Comparison of ENCODE assay signal across 25 cellular contexts in genomic region chr4:40314951-40315350, GRCh38. TPM values are rescaled to one million over a fixed set of nuclear protein-coding genes. Genes with fewer than 3 reads are reported as not detected.
DNase-seq lines count a peak whose midpoint lies in the region; ATAC-seq and TF ChIP-seq lines count a peak whose summit lies in the region.
"Had no signal": no experiment of that assay in that cellular context is flagged by ENCODE, and none has a peak within 500 bp of the region (broad histone marks: within the 10 kb centered on the region; RNA-seq: fewer than 3 reads in every experiment).

No MANE protein-coding gene starts in this region.

- no peaks in the 10 kb centered on the region for H3K36me3 Mint-ChIP-seq in WTC11
- no peaks in the 10 kb centered on the region for H3K36me3 Mint-ChIP-seq in stimulated activated naive B cell treated with anti-CD40 and anti-IgM and Interleukin-4, amounts not matched to agents 10 μg/mL and 1 μg/mL and 100 μg/mL, for 72 hours
- H3K36me3 Mint-ChIP-seq: activated naive CD4-positive, alpha-beta T cell treated with anti-CD3 and anti-CD28 coated beads, Interleukin-2, amount 50 U/mL, for 72 hours had no signal

- no peaks in the 10 kb centered on the region for H3K36me3 ChIP-seq in A673 (ENCODE audit: insufficient read depth, low read length, poor library complexity, severe bottlenecking)
- H3K36me3 ChIP-seq: left lung had no signal

- DNase-seq in A673 (ENCODE audit: low spot score) (no peak), HS-5 (ENCODE audit: low read depth) (peak; percentile 41), WTC11 (ENCODE audit: low spot score) (no peak), left colon (no peak), DMS153 treated with DMSO at 0.1 percent for 48 hours (lab: John Stamatoyannopoulos, UW; ENCODE audit: unreplicated experiment) (no peak), NCI-H1694 treated with DMSO at 0.1 percent for 48 hours (lab: John Stamatoyannopoulos, UW) (no peak)
- DNase-seq in stimulated activated naive B cell treated with anti-CD40 and anti-IgM and Interleukin-4, amounts not matched to agents 10 μg/mL and 1 μg/mL and 100 μg/mL, for 72 hours, result no peak
- DNase-seq: ACHN; activated CD4-positive, alpha-beta T cell treated with anti-CD3 and anti-CD28 coated beads for 1 hour; effector CD4-positive, alpha-beta T cell; GF-D8; head of caudate nucleus; Kasumi-1; left lung; NCI-H1092 treated with DMSO at 0.1 percent for 48 hours; NCI-H2107; NCI-H510A had no signal

- H3K9me3 Mint-ChIP-seq in WTC11, result no peaks in the 10 kb centered on the region
- no peaks in the 10 kb centered on the region for H3K9me3 Mint-ChIP-seq in stimulated activated naive B cell treated with anti-CD40 and anti-IgM and Interleukin-4, amounts not matched to agents 10 μg/mL and 1 μg/mL and 100 μg/mL, for 72 hours
- H3K9me3 Mint-ChIP-seq: activated naive CD4-positive, alpha-beta T cell treated with anti-CD3 and anti-CD28 coated beads, Interleukin-2, amount 50 U/mL, for 72 hours had no signal

- H3K27me3 Mint-ChIP-seq in WTC11 (ENCODE audit: low read depth), result no peaks in the 10 kb centered on the region
- no peaks in the 10 kb centered on the region for H3K27me3 Mint-ChIP-seq in stimulated activated naive B cell treated with anti-CD40 and anti-IgM and Interleukin-4, amounts not matched to agents 10 μg/mL and 1 μg/mL and 100 μg/mL, for 72 hours

- no peak overlapping the region for H3K4me3 Mint-ChIP-seq in WTC11
- H3K4me3 Mint-ChIP-seq in stimulated activated naive B cell treated with anti-CD40 and anti-IgM and Interleukin-4, amounts not matched to agents 10 μg/mL and 1 μg/mL and 100 μg/mL, for 72 hours, result no peak overlapping the region

- intact Hi-C loops in A673 (cut with micrococcal nuclease; ENCODE audit: unreplicated experiment), result loop anchor here (10.0 kb wide), 1 partner anchor 320 kb away; no protein-coding TSS in a partner anchor
- intact Hi-C loops in left colon (cut with DNase I, micrococcal nuclease), result loop anchor here in 1 of 2 donors (5.0 kb wide), 1 partner anchor 258 kb away; the partner anchor contains the start of gene N4BP2

- H3K27me3 ChIP-seq in A673 (replicated peaks; ENCODE audit: insufficient read depth, low read depth, low read length, poor library complexity), result no peaks in the 10 kb centered on the region
- H3K27me3 ChIP-seq: left lung had no signal

- peaks cover 22% of the 10 kb centered on the region for H3K4me1 ChIP-seq in A673 (ENCODE audit: insufficient read depth, low read length, poor library complexity, severe bottlenecking)

- H3K9me3 ChIP-seq in A673 (ENCODE audit: low read depth, low read length, poor library complexity, severe bottlenecking), result no peaks in the 10 kb centered on the region
- H3K9me3 ChIP-seq: left lung had no signal

- ATAC-seq in WTC11 (no peak), left colon (peak; percentile 67), GM19463 (IDR thresholded peaks at IDR 0.05; ENCODE audit: unreplicated experiment) (no peak)
- ATAC-seq in stimulated activated naive B cell treated with anti-CD40 and anti-IgM and Interleukin-4, amounts not matched to agents 10 μg/mL and 1 μg/mL and 100 μg/mL, for 72 hours (replicated peaks), result no peak
- ATAC-seq: activated naive CD4-positive, alpha-beta T cell treated with anti-CD3 and anti-CD28 coated beads, Interleukin-2, amount 50 U/mL, for 72 hours; esophagus mucosa; left lung had no signal

- CTCF ChIA-PET in A673 (lab: Charles Lee), result no interaction called here
- CTCF ChIA-PET in WTC11 (lab: Charles Lee), result no interaction called here

- no peak overlapping the region for H3K4me3 ChIP-seq in A673 (ENCODE audit: low read depth, low read length, poor library complexity, severe bottlenecking)
- H3K4me3 ChIP-seq: left lung had no signal

- peaks cover 34% of the 10 kb centered on the region for H3K4me1 Mint-ChIP-seq in WTC11
- H3K4me1 Mint-ChIP-seq in stimulated activated naive B cell treated with anti-CD40 and anti-IgM and Interleukin-4, amounts not matched to agents 10 μg/mL and 1 μg/mL and 100 μg/mL, for 72 hours, result peaks cover 25 to 34% of the 10 kb centered on the region in 2 donors

- peak overlapping the region; percentile 94 for H3K27ac ChIP-seq in A673 (ENCODE audit: low read depth, low read length, poor library complexity, severe bottlenecking)
- H3K27ac ChIP-seq: C4-2B had no signal

- no peak for TF ChIP-seq CTCF in A673 (conservative IDR thresholded peaks at IDR 0.05; ENCODE audit: low read depth, low read length)
- TF ChIP-seq CTCF in WTC11 (IDR thresholded peaks at IDR 0.05), result no peak

- POLR2A ChIA-PET in A673 (lab: Charles Lee; ENCODE audit: low non-redundant PET), result no interaction called here
- POLR2A ChIA-PET in WTC11 (lab: Charles Lee), result no interaction called here

- no TSS peak for BruUV-seq in A673 (replicated peaks; lab: Mats Ljungman, UMichigan)

- H3K27ac Mint-ChIP-seq in WTC11, result no peak overlapping the region
- H3K27ac Mint-ChIP-seq in stimulated activated naive B cell treated with anti-CD40 and anti-IgM and Interleukin-4, amounts not matched to agents 10 μg/mL and 1 μg/mL and 100 μg/mL, for 72 hours, result no peak overlapping the region

TF ChIP-seq in WTC11, 78 proteins besides CTCF, POLR2A, EP300 and RAD21:
- peak; percentile 71 for TF ChIP-seq HMGA2 (CRISPR knock-in tag; IDR thresholded peaks at IDR 0.05)
- TF ChIP-seq, protein P1, sequence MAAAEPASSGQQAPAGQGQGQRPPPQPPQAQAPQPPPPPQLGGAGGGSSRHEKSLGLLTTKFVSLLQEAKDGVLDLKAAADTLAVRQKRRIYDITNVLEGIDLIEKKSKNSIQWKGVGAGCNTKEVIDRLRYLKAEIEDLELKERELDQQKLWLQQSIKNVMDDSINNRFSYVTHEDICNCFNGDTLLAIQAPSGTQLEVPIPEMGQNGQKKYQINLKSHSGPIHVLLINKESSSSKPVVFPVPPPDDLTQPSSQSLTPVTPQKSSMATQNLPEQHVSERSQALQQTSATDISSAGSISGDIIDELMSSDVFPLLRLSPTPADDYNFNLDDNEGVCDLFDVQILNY (CRISPR knock-in tag; IDR thresholded peaks at IDR 0.05), result no peak
- TF ChIP-seq, protein P2, sequence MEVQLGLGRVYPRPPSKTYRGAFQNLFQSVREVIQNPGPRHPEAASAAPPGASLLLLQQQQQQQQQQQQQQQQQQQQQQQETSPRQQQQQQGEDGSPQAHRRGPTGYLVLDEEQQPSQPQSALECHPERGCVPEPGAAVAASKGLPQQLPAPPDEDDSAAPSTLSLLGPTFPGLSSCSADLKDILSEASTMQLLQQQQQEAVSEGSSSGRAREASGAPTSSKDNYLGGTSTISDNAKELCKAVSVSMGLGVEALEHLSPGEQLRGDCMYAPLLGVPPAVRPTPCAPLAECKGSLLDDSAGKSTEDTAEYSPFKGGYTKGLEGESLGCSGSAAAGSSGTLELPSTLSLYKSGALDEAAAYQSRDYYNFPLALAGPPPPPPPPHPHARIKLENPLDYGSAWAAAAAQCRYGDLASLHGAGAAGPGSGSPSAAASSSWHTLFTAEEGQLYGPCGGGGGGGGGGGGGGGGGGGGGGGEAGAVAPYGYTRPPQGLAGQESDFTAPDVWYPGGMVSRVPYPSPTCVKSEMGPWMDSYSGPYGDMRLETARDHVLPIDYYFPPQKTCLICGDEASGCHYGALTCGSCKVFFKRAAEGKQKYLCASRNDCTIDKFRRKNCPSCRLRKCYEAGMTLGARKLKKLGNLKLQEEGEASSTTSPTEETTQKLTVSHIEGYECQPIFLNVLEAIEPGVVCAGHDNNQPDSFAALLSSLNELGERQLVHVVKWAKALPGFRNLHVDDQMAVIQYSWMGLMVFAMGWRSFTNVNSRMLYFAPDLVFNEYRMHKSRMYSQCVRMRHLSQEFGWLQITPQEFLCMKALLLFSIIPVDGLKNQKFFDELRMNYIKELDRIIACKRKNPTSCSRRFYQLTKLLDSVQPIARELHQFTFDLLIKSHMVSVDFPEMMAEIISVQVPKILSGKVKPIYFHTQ (CRISPR knock-in tag; IDR thresholded peaks at IDR 0.05), result no peak
- no peak for TF ChIP-seq NFATC4 (CRISPR knock-in tag; IDR thresholded peaks at IDR 0.05)
- TF ChIP-seq ZSCAN18 (CRISPR knock-in tag; IDR thresholded peaks at IDR 0.05), result no peak

RNA-seq across cellular contexts. Expression of gene CHRNA9, which starts 20.2 kb away (rescaled TPM):
- 0.35 and 1.5 TPM in 2 replicates for total RNA-seq in A673 (2021)
- total RNA-seq in WTC11 (2021), result 1.2 to 1.9 TPM (median 1.8 TPM) in 3 replicates
- total RNA-seq in left colon, result not detected
- total RNA-seq: activated naive CD4-positive, alpha-beta T cell treated with anti-CD3 and anti-CD28 coated beads, Interleukin-2, amount 50 U/mL, for 72 hours; chondrocyte; esophagus mucosa; HT-29; left lung; pulmonary artery endothelial cell; ureter had no signal
